In the genomic region with DNA sequence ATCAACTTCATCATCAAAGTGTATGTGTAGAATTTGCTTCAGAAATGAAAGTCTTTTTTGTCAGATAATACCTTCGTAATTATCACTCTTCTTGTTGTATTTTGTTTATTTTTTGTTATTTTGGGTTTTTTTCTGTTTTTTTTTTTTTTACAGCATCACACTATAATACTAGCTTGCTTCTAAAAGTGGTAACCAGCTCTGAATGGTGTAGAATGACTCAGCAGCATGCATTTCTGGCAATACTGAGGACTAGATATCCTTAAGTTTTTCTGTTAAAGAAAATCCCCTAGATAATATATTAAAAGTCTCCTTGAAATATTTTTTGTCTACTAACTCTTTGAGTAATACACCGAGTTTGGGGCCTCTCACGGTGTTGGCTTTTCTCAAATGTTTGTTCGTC, we compare ENCODE assay signal across 21 cellular contexts.
"Had no signal": no experiment of that assay in that cellular context is flagged by ENCODE, and none has a peak within 500 bp of the region (broad histone marks: within the 10 kb centered on the region; RNA-seq: fewer than 3 reads in every experiment).

No MANE protein-coding gene starts in this region.

- H3K27ac Mint-ChIP-seq: activated CD8-positive, alpha-beta memory T cell treated with anti-CD3 and anti-CD28 coated beads, Interleukin-2, amount 10 ng/mL, durations not matched to agents 7 days and 5 days; memory B cell; stimulated activated effector memory CD8-positive, alpha-beta T cell treated with anti-CD3 and anti-CD28 coated beads, Interleukin-12 subunit alpha, Interleukin-12 subunit beta, amount 100 ng/mL, for 72 hours; T-cell had no signal

- ATAC-seq: activated CD8-positive, alpha-beta memory T cell treated with anti-CD3 and anti-CD28 coated beads, Interleukin-2, amount 10 ng/mL, durations not matched to agents 7 days and 5 days; activated naive CD4-positive, alpha-beta T cell treated with anti-CD3 and anti-CD28 coated beads, Interleukin-2, amount 50 U/mL, for 72 hours; esophagus mucosa; foreskin keratinocyte; left ventricle myocardium superior; mucosa of descending colon; naive thymus-derived CD8-positive, alpha-beta T cell; stimulated activated effector memory CD8-positive, alpha-beta T cell treated with anti-CD3 and anti-CD28 coated beads, Interleukin-12 subunit alpha, Interleukin-12 subunit beta, amount 100 ng/mL, for 72 hours; T-cell had no signal

- H3K4me1 ChIP-seq: foreskin keratinocyte, suprapubic skin had no signal

- H3K27me3 ChIP-seq: foreskin keratinocyte, suprapubic skin had no signal

- DNase-seq: activated CD4-positive, alpha-beta T cell treated with anti-CD3 and anti-CD28 coated beads, Interleukin-2, amount 50 U/mL, for 48 hours; activated CD8-positive, alpha-beta memory T cell treated with anti-CD3 and anti-CD28 coated beads, Interleukin-2, amount 10 ng/mL, durations not matched to agents 7 days and 5 days; activated effector memory CD4-positive, alpha-beta T cell treated with anti-CD3 and anti-CD28 coated beads, Interleukin-2, amount 50 U/mL, for 16 hours; activated T-cell treated with anti-CD3 and anti-CD28 coated beads, Interleukin-2, amount 50 U/mL, for 24 hours; anterior cingulate cortex; foreskin keratinocyte; glutamatergic neuron; hypothalamus; left ventricle myocardium superior; mucosa of descending colon; naive thymus-derived CD8-positive, alpha-beta T cell; T-cell; T-helper 9 cell; trophoblast cell had no signal

- H3K4me3 ChIP-seq: mucosa of descending colon, SK-N-MC, suprapubic skin had no signal

- H3K9ac ChIP-seq: parathyroid adenoma had no signal

- H3K9me3 ChIP-seq: mucosa of descending colon, suprapubic skin had no signal

- H3K9me3 Mint-ChIP-seq: activated naive CD4-positive, alpha-beta T cell treated with anti-CD3 and anti-CD28 coated beads, Interleukin-2, amount 50 U/mL, for 72 hours; activated T-cell treated with anti-CD3 and anti-CD28 coated beads, Interleukin-2, amount 50 U/mL, for 24 hours; naive thymus-derived CD8-positive, alpha-beta T cell; stimulated activated effector memory CD8-positive, alpha-beta T cell treated with anti-CD3 and anti-CD28 coated beads, Interleukin-12 subunit alpha, Interleukin-12 subunit beta, amount 100 ng/mL, for 72 hours had no signal

- H3K4me3 Mint-ChIP-seq: activated CD8-positive, alpha-beta memory T cell treated with anti-CD3 and anti-CD28 coated beads, Interleukin-2, amount 10 ng/mL, durations not matched to agents 7 days and 5 days; activated T-cell treated with anti-CD3 and anti-CD28 coated beads, Interleukin-2, amount 50 U/mL, for 24 hours; memory B cell; naive thymus-derived CD8-positive, alpha-beta T cell; stimulated activated effector memory CD8-positive, alpha-beta T cell treated with anti-CD3 and anti-CD28 coated beads, Interleukin-12 subunit alpha, Interleukin-12 subunit beta, amount 100 ng/mL, for 72 hours; T-cell had no signal

- H3K27me3 Mint-ChIP-seq: activated CD8-positive, alpha-beta memory T cell treated with anti-CD3 and anti-CD28 coated beads, Interleukin-2, amount 10 ng/mL, durations not matched to agents 7 days and 5 days; activated T-cell treated with anti-CD3 and anti-CD28 coated beads, Interleukin-2, amount 50 U/mL, for 24 hours; memory B cell; naive thymus-derived CD8-positive, alpha-beta T cell; T-cell had no signal
